Comparison of ENCODE assay signal across 26 cellular contexts in genomic region chr18:23814977-23815614, GRCh38.
A peak's percentile ranks its signal among the peaks of the same experiment; 100 is the strongest.
DNase-seq lines count a peak whose midpoint lies in the region; ATAC-seq, FAIRE-seq and TF ChIP-seq lines count a peak whose summit lies in the region.
"Had no signal": no experiment of that assay in that cellular context is flagged by ENCODE, and none has a peak within 500 bp of the region (broad histone marks: within the 10 kb centered on the region; RNA-seq: fewer than 3 reads in every experiment).

No MANE protein-coding gene starts in this region.

- in situ Hi-C loops in gastrocnemius medialis (cut with MboI; ENCODE audit: low sequenced_read_pairs in 4 of 4), result loop anchor here in 3 of 4 donors (5.0 to 25.0 kb wide), 4 partner anchors 97 to 303 kb away; partner anchors contain the start of gene RMC1 (in 1 of the 3)

- H3K4me3 ChIP-seq in HEK293 (ENCODE audit: low read depth, low read length) (no peak overlapping the region), dorsolateral prefrontal cortex (no peak overlapping the region), right atrium auricular region (no peak overlapping the region), gastrocnemius medialis (no peak overlapping the region)
- H3K4me3 ChIP-seq: PC-9, vagina had no signal

- H3K9me3 ChIP-seq in HEK293 (ENCODE audit: control insufficient read depth, insufficient read depth, low read depth, low read length), result no peaks in the 10 kb centered on the region
- no peaks in the 10 kb centered on the region for H3K9me3 ChIP-seq in right atrium auricular region
- no peaks in the 10 kb centered on the region for H3K9me3 ChIP-seq in gastrocnemius medialis
- H3K9me3 ChIP-seq: vagina had no signal

- H3K27me3 ChIP-seq in dorsolateral prefrontal cortex, result no peaks in the 10 kb centered on the region
- no peaks in the 10 kb centered on the region for H3K27me3 ChIP-seq in right atrium auricular region
- no peaks in the 10 kb centered on the region for H3K27me3 ChIP-seq in gastrocnemius medialis
- H3K27me3 ChIP-seq: vagina had no signal

- H3K4me1 ChIP-seq in HEK293 (ENCODE audit: control insufficient read depth, insufficient read depth, low read length) (no peaks in the 10 kb centered on the region), right atrium auricular region (no peaks in the 10 kb centered on the region), gastrocnemius medialis (peaks cover 5 to 6% of the 10 kb centered on the region in 2 donors)
- H3K4me1 ChIP-seq: vagina had no signal

- TF ChIP-seq CTCF in HEK293 (tag by site-specific recombination; IDR thresholded peaks at IDR 0.05) (no peak), dorsolateral prefrontal cortex (IDR thresholded peaks at IDR 0.05 in 54 of 56, conservative IDR thresholded peaks at IDR 0.05 in 2 of 56; ENCODE audit: low read depth in 1 of 56, partially characterized antibody in 56 of 56) (no peak), right atrium auricular region (IDR thresholded peaks at IDR 0.05) (no peak), gastrocnemius medialis (IDR thresholded peaks at IDR 0.05 in 4 of 5, conservative IDR thresholded peaks at IDR 0.05 in 1 of 5) (no peak)

- H3K27ac ChIP-seq in HEK293 (ENCODE audit: extremely low read depth, low read depth, low read length) (no peak overlapping the region), dorsolateral prefrontal cortex (peak overlapping the region in 24 of 59 donors; percentile 4 to 67 (median 26)), right atrium auricular region (peak overlapping the region; percentile 32 to 44), gastrocnemius medialis (peak overlapping the region in 2 of 4 donors; percentile 42 to 55)
- H3K27ac ChIP-seq: PC-9, vagina had no signal

- peak in 7 of 10 donors; percentile 15 to 75 (median 58) for DNase-seq in dorsolateral prefrontal cortex
- no peak for DNase-seq in right atrium auricular region (ENCODE audit: low spot score)
- DNase-seq in gastrocnemius medialis, result peak; percentile 48 to 50
- DNase-seq in ureter (ENCODE audit: low spot score), result no peak
- no peak for DNase-seq in urothelium cell line (ENCODE audit: low spot score)
- no peak for DNase-seq in mucosa of gallbladder (ENCODE audit: low spot score)
- DNase-seq: activated CD8-positive, alpha-beta T cell treated with anti-CD3 and anti-CD28 coated beads for 36 hours; activated naive CD4-positive, alpha-beta T cell treated with anti-CD3 and anti-CD28 coated beads, Interleukin-2, amount 10 ng/mL, durations not matched to agents 7 days and 5 days; CD8-positive, alpha-beta T cell; effector CD4-positive, alpha-beta T cell; EL; naive B cell; NCI-H1417; NCI-H2029; NCI-H2227 treated with DMSO at 0.1 percent for 48 hours; NCI-H526; PC-9; SHP77; small intestine; stimulated activated naive B cell treated with anti-CD40 and anti-IgM and Interleukin-4, amounts not matched to agents 10 μg/mL and 1 μg/mL and 100 μg/mL, for 72 hours had no signal

- TF ChIP-seq POLR2A in gastrocnemius medialis (IDR thresholded peaks at IDR 0.05), result no peak

- CTCF ChIA-PET in HEK293 (lab: Yijun Ruan, JAX), result interaction anchor here (0.7 to 1.2 kb wide), 5 partner anchors 100 to 683 kb away, joined by 3 to 6 read pairs (median 4); no protein-coding TSS in a partner anchor

- intact Hi-C loops in dorsolateral prefrontal cortex (cut with DNase I), result loop anchor here (5.0 to 10.0 kb wide), 4 partner anchors 102 to 310 kb away; no protein-coding TSS in a partner anchor
- intact Hi-C loops in gastrocnemius medialis (cut with DNase I; ENCODE audit: low total_unique reads), result no loop called here

- no peak for FAIRE-seq in urothelium cell line (lab: Jason Lieb, UNC)
- FAIRE-seq: GM19239, islet of Langerhans, small intestine had no signal

- POLR2A ChIA-PET in HEK293 (lab: Yijun Ruan, JAX), result no interaction called here

- H3K36me3 ChIP-seq in HEK293 (ENCODE audit: control insufficient read depth in 2 of 2, insufficient read depth in 1 of 2, low read length in 2 of 2) (peaks cover 7 to 39% of the 10 kb centered on the region in 2 experiments), right atrium auricular region (no peaks in the 10 kb centered on the region), gastrocnemius medialis (no peaks in the 10 kb centered on the region)

- ATAC-seq in gastrocnemius medialis, result peak; percentile 97 to 98
- ATAC-seq in HG03175 (IDR thresholded peaks at IDR 0.05; ENCODE audit: unreplicated experiment), result no peak
- ATAC-seq: activated CD8-positive, alpha-beta T cell treated with anti-CD3 and anti-CD28 coated beads for 36 hours; activated T-helper 17 cell treated with anti-CD3 and anti-CD28 coated beads, Interleukin-2, amount 50 U/mL, for 72 hours; CD8-positive, alpha-beta T cell; stimulated activated naive B cell treated with anti-CD40 and anti-IgM and Interleukin-4, amounts not matched to agents 10 μg/mL and 1 μg/mL and 100 μg/mL, for 72 hours had no signal

TF ChIP-seq in HEK293, 187 proteins besides CTCF, POLR2A, EP300 and RAD21:
- TF ChIP-seq ZFHX2 (tag by site-specific recombination; conservative IDR thresholded peaks at IDR 0.05), result peak; percentile 78
- no peak for TF ChIP-seq BCL11B (tag by site-specific recombination; IDR thresholded peaks at IDR 0.05; ENCODE audit: low read depth)
- TF ChIP-seq EGR2 (tag by site-specific recombination; IDR thresholded peaks at IDR 0.05; ENCODE audit: low read depth), result peak; percentile 87
- no peak for TF ChIP-seq ZBTB1 (tag by site-specific recombination; IDR thresholded peaks at IDR 0.05)
- no peak for TF ChIP-seq OSR2 (tag by site-specific recombination; IDR thresholded peaks at IDR 0.05)
- TF ChIP-seq ZNF621 (tag by site-specific recombination; IDR thresholded peaks at IDR 0.05), result no peak
- TF ChIP-seq FEZF1 (tag by site-specific recombination; IDR thresholded peaks at IDR 0.05), result no peak
- no peak for TF ChIP-seq ZNF626 (tag by site-specific recombination; IDR thresholded peaks at IDR 0.05)
- TF ChIP-seq ZNF423 (tag by site-specific recombination; IDR thresholded peaks at IDR 0.05), result no peak
- no peak for TF ChIP-seq ZBTB6 (tag by site-specific recombination; IDR thresholded peaks at IDR 0.05)
- no peak for TF ChIP-seq ZNF239 (tag by site-specific recombination; IDR thresholded peaks at IDR 0.05)
- TF ChIP-seq ZNF530 (tag by site-specific recombination; IDR thresholded peaks at IDR 0.05; ENCODE audit: low read depth), result no peak

Comparison
In these comparisons a context has a peak if more than half of its experiments do, and no peak if none do; other contexts are left out.
1. DNase-seq: peak in dorsolateral prefrontal cortex (7 of 10) and gastrocnemius medialis (2 of 2); none in right atrium auricular region (single experiment), ureter (single experiment), urothelium cell line (single experiment) and mucosa of gallbladder (single experiment).